ENCODE assay signal across 11 cellular contexts in genomic region chrX:153884136-153885076, GRCh38. TPM values are rescaled to one million over a fixed set of nuclear protein-coding genes. Genes with fewer than 3 reads are reported as not detected.
DNase-seq lines count a peak whose midpoint lies in the region; ATAC-seq and TF ChIP-seq lines count a peak whose summit lies in the region.
"Had no signal": no experiment of that assay in that cellular context is flagged by ENCODE, and none has a peak within 500 bp of the region (broad histone marks: within the 10 kb centered on the region; RNA-seq: fewer than 3 reads in every experiment).

No MANE protein-coding gene starts in this region.

- DNase-seq in NCI-H1694 treated with DMSO at 0.1 percent for 48 hours (lab: John Stamatoyannopoulos, UW) (peak; percentile 37), NCI-H1694 (lab: John Stamatoyannopoulos, UW) (no peak), globus pallidus (ENCODE audit: low spot score) (no peak), testis (no peak)
- DNase-seq in naive thymus-derived CD8-positive, alpha-beta T cell, result no peak
- DNase-seq: Kasumi-1 had no signal

- peak; percentile 45 for ATAC-seq in activated T-helper 17 cell treated with anti-CD3 and anti-CD28 coated beads, Interleukin-2, amount 50 U/mL, for 72 hours (replicated peaks)
- ATAC-seq in naive thymus-derived CD8-positive, alpha-beta T cell, result no peak
- no peak for ATAC-seq in HG03439 (IDR thresholded peaks at IDR 0.05; ENCODE audit: unreplicated experiment)

- H3K79me2 ChIP-seq in Loucy (ENCODE audit: insufficient read depth, low read length), result no peaks in the 10 kb centered on the region

- TF ChIP-seq POLR2A in testis (IDR thresholded peaks at IDR 0.05), result no peak

- H3K27ac ChIP-seq in testis, result no peak overlapping the region

- no peaks in the 10 kb centered on the region for H3K9me3 Mint-ChIP-seq in activated T-helper 17 cell treated with anti-CD3 and anti-CD28 coated beads, Interleukin-2, amount 50 U/mL, for 72 hours
- H3K9me3 Mint-ChIP-seq in naive thymus-derived CD8-positive, alpha-beta T cell, result peaks cover 0 to 3% (median 0%) of the 10 kb centered on the region in 9 donors

- POLR2A ChIA-PET in naive thymus-derived CD8-positive, alpha-beta T cell (lab: Charles Lee), result interaction anchor here (1.2 kb wide), 1 partner anchor 11 kb away, joined by 3 read pairs; no protein-coding TSS in a partner anchor

- H4K20me1 ChIP-seq in Loucy (ENCODE audit: insufficient read depth, low read length, poor library complexity, severe bottlenecking), result no peaks in the 10 kb centered on the region

- H3K4me1 Mint-ChIP-seq in activated T-helper 17 cell treated with anti-CD3 and anti-CD28 coated beads, Interleukin-2, amount 50 U/mL, for 72 hours, result no peaks in the 10 kb centered on the region
- H3K4me1 Mint-ChIP-seq in naive thymus-derived CD8-positive, alpha-beta T cell, result peaks cover 0 to 11% (median 0%) of the 10 kb centered on the region in 4 donors

- no peak overlapping the region for H2AFZ ChIP-seq in Loucy (ENCODE audit: low read length)

- H3K4me3 ChIP-seq in Loucy (ENCODE audit: low read length, poor library complexity, severe bottlenecking), result no peak overlapping the region
- no peak overlapping the region for H3K4me3 ChIP-seq in testis

- H3K4me2 ChIP-seq in Loucy (ENCODE audit: low read depth, low read length, poor library complexity, severe bottlenecking), result no peak overlapping the region

- no peaks in the 10 kb centered on the region for H3K9me3 ChIP-seq in Loucy (ENCODE audit: insufficient read depth, low read depth, low read length)
- no peaks in the 10 kb centered on the region for H3K9me3 ChIP-seq in testis

- H3K36me3 Mint-ChIP-seq in activated T-helper 17 cell treated with anti-CD3 and anti-CD28 coated beads, Interleukin-2, amount 50 U/mL, for 72 hours (ENCODE audit: low read depth), result no peaks in the 10 kb centered on the region
- no peaks in the 10 kb centered on the region for H3K36me3 Mint-ChIP-seq in naive thymus-derived CD8-positive, alpha-beta T cell

- 76 to 80% methylated on average over 11 to 18 of the region's 20 CpGs for WGBS in testis, 2 donors

- H3K27ac Mint-ChIP-seq in activated T-helper 17 cell treated with anti-CD3 and anti-CD28 coated beads, Interleukin-2, amount 50 U/mL, for 72 hours, result no peak overlapping the region
- H3K27ac Mint-ChIP-seq in naive thymus-derived CD8-positive, alpha-beta T cell, result no peak overlapping the region

- TF ChIP-seq CTCF in Loucy (conservative IDR thresholded peaks at IDR 0.05; ENCODE audit: low read length) (peak; percentile 49; the same call in 1 of the 2 replicates), testis (IDR thresholded peaks at IDR 0.05) (no peak)

- no peak overlapping the region for H3K9ac ChIP-seq in Loucy (ENCODE audit: low read depth, low read length, poor library complexity, severe bottlenecking)

- H3K4me1 ChIP-seq in Loucy (ENCODE audit: insufficient read depth, low read length, poor library complexity, severe bottlenecking), result peaks cover 11% of the 10 kb centered on the region
- no peaks in the 10 kb centered on the region for H3K4me1 ChIP-seq in testis

- H3K36me3 ChIP-seq in Loucy (ENCODE audit: insufficient read depth, low read length), result no peaks in the 10 kb centered on the region
- no peaks in the 10 kb centered on the region for H3K36me3 ChIP-seq in testis (ENCODE audit: low read depth, missing control alignments)

- H3K4me3 Mint-ChIP-seq in activated T-helper 17 cell treated with anti-CD3 and anti-CD28 coated beads, Interleukin-2, amount 50 U/mL, for 72 hours, result peak overlapping the region; percentile 27
- H3K4me3 Mint-ChIP-seq in naive thymus-derived CD8-positive, alpha-beta T cell, result peak overlapping the region in 7 of 10 donors; percentile 14 to 65 (median 38)

- H3K27me3 ChIP-seq in Loucy (ENCODE audit: insufficient read depth, low read length, poor library complexity, severe bottlenecking), result no peaks in the 10 kb centered on the region
- H3K27me3 ChIP-seq in testis, result no peaks in the 10 kb centered on the region

- H3K9me2 ChIP-seq in Loucy (replicated peaks; ENCODE audit: low read depth, low read length), result no peaks in the 10 kb centered on the region

- peaks cover 4% of the 10 kb centered on the region for H3K27me3 Mint-ChIP-seq in activated T-helper 17 cell treated with anti-CD3 and anti-CD28 coated beads, Interleukin-2, amount 50 U/mL, for 72 hours
- H3K27me3 Mint-ChIP-seq in naive thymus-derived CD8-positive, alpha-beta T cell, result peaks cover 3 to 33% (median 5%) of the 10 kb centered on the region in 5 donors

- no peaks in the 10 kb centered on the region for H3F3A ChIP-seq in Loucy (ENCODE audit: low read depth)

- intact Hi-C loops in testis (cut with DNase I; ENCODE audit: low total_unique reads), result no loop called here

RNA-seq across cellular contexts. Expression of gene L1CAM, which starts 1.6 kb away (rescaled TPM):
- total RNA-seq in activated T-helper 17 cell treated with anti-CD3 and anti-CD28 coated beads, Interleukin-2, amount 50 U/mL, for 72 hours, result 1 to 10 TPM; 2.3 to 2.4 TPM
- total RNA-seq in naive thymus-derived CD8-positive, alpha-beta T cell, result under 1 TPM; 0.16 to 0.23 TPM
- not detected for polyA plus RNA-seq in naive thymus-derived CD8-positive, alpha-beta T cell
- total RNA-seq in testis, result 1 to 10 TPM; 1.7 to 4.5 TPM
- 2.5 TPM for polyA plus RNA-seq in testis (ENCODE audit: insufficient read depth, low read depth, low replicate concordance)

RNA-seq across cellular contexts. Expression of gene AVPR2, which starts 20.1 kb away (rescaled TPM):
- under 1 TPM in 1 of 2 donors, not detected in 1; 0.32 TPM for total RNA-seq in activated T-helper 17 cell treated with anti-CD3 and anti-CD28 coated beads, Interleukin-2, amount 50 U/mL, for 72 hours
- not detected for total RNA-seq in naive thymus-derived CD8-positive, alpha-beta T cell
- not detected for polyA plus RNA-seq in naive thymus-derived CD8-positive, alpha-beta T cell
- 1 to 10 TPM in 1 of 2 donors, under 1 TPM in 1; 0.74 to 1.1 TPM for total RNA-seq in testis
- 1.3 TPM for polyA plus RNA-seq in testis (ENCODE audit: insufficient read depth, low read depth, low replicate concordance)
- total RNA-seq: activated CD8-positive, alpha-beta memory T cell treated with anti-CD3 and anti-CD28 coated beads for 36 hours had no signal
- polyA plus RNA-seq: AG04450 had no signal

RNA-seq across cellular contexts. Expression of gene ARHGAP4, which starts 41.7 kb away (rescaled TPM):
- total RNA-seq in activated T-helper 17 cell treated with anti-CD3 and anti-CD28 coated beads, Interleukin-2, amount 50 U/mL, for 72 hours, result 100 to 1,000 TPM; 105 to 147 TPM
- 100 to 1,000 TPM; 324 to 353 TPM for total RNA-seq in naive thymus-derived CD8-positive, alpha-beta T cell
- polyA plus RNA-seq in naive thymus-derived CD8-positive, alpha-beta T cell, result 100 to 1,000 TPM in 1 of 3 donors, 10 to 100 TPM in 2; 58.9 to 112 (median 96.6) TPM
- 10 to 100 TPM; 34.6 to 41.3 TPM for total RNA-seq in testis
- 25.6 TPM for polyA plus RNA-seq in testis (ENCODE audit: insufficient read depth, low read depth, low replicate concordance)

RNA-seq across cellular contexts. Expression of gene NAA10, which starts 50.4 kb away (rescaled TPM):
- total RNA-seq in activated T-helper 17 cell treated with anti-CD3 and anti-CD28 coated beads, Interleukin-2, amount 50 U/mL, for 72 hours, result 100 to 1,000 TPM in 1 of 2 donors, 10 to 100 TPM in 1; 74.7 to 146 TPM
- 10 to 100 TPM; 72.1 to 80.8 TPM for total RNA-seq in naive thymus-derived CD8-positive, alpha-beta T cell
- polyA plus RNA-seq in naive thymus-derived CD8-positive, alpha-beta T cell, result 10 to 100 TPM; 66.8 to 73.3 (median 71.3) TPM
- total RNA-seq in testis, result 10 to 100 TPM; 46.7 to 52.8 TPM
- polyA plus RNA-seq in testis (ENCODE audit: insufficient read depth, low read depth, low replicate concordance), result 33.9 TPM

RNA-seq across cellular contexts. Expression of gene PDZD4, which starts 54.1 kb away (rescaled TPM):
- total RNA-seq in activated T-helper 17 cell treated with anti-CD3 and anti-CD28 coated beads, Interleukin-2, amount 50 U/mL, for 72 hours, result 1 to 10 TPM; 1.3 to 8.0 TPM
- under 1 TPM; 0.31 to 0.66 TPM for total RNA-seq in naive thymus-derived CD8-positive, alpha-beta T cell
- polyA plus RNA-seq in naive thymus-derived CD8-positive, alpha-beta T cell, result 1 to 10 TPM in 1 of 3 donors, under 1 TPM in 1, not detected in 1; 0.41 to 1.5 TPM
- 10 to 100 TPM; 13.5 to 17.2 TPM for total RNA-seq in testis
- polyA plus RNA-seq in testis (ENCODE audit: insufficient read depth, low read depth, low replicate concordance), result 11.2 TPM
